Comparison of ENCODE assay signal across 22 cellular contexts in the genomic region with DNA sequence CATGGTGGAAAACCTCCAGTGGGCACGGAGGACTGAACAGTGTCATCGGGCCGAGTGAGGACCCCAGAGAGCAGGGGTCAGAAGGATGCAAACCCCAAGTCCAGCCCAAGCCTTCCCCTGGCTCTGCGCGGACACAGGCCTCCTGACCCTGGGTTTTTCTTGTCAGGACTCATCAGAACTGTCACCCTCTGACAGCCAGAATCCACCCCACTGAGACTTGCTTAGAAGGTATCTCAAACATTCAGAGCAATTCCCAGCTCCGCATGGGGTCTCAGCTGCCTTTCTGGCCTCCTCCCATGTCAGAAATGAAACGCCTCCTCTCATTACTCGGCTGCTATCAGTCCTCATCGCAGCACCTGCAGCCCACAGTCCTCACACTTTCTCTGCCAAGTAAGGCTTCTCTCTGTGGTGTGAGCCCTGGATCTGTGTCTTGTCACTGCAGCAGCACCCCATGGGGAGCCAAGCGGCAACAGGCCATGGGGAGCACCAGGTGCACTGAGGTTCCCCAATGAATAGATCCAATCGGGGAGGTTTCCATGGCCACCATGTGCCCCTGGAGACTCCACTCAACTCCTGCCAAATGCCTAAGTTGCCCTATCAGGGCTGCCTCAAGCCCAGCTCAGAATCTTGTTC.
A peak's percentile ranks its signal among the peaks of the same experiment; 100 is the strongest.
DNase-seq lines count a peak whose midpoint lies in the region; ATAC-seq and TF ChIP-seq lines count a peak whose summit lies in the region.
"Had no signal": no experiment of that assay in that cellular context is flagged by ENCODE, and none has a peak within 500 bp of the region (broad histone marks: within the 10 kb centered on the region; RNA-seq: fewer than 3 reads in every experiment).

No MANE protein-coding gene starts in this region.

- no peak overlapping the region for H3T11ph ChIP-seq in H9 (ENCODE audit: low read length)

- H3K56ac ChIP-seq in H9 (ENCODE audit: insufficient read length, low read depth, low read length): no peak overlapping the region
- no peak overlapping the region for H3K56ac ChIP-seq in mesendoderm (ENCODE audit: low read length)

- H3K14ac ChIP-seq in H9 (ENCODE audit: insufficient read depth, low read length): no peak overlapping the region

- no peak overlapping the region for H3K4me2 ChIP-seq in H9 (ENCODE audit: insufficient read depth, insufficient read length, low read length)
- no peak overlapping the region for H3K4me2 ChIP-seq in mesendoderm (ENCODE audit: low read length)

- no peak overlapping the region for H4K91ac ChIP-seq in H9 (ENCODE audit: insufficient read length, low read depth, low read length)

- H3K23ac ChIP-seq in H9 (ENCODE audit: insufficient read length, low read depth, low read length) (no peak overlapping the region), mesendoderm (ENCODE audit: low read length) (no peak overlapping the region)

- H2AFZ ChIP-seq in H9 (ENCODE audit: low read length): no peak overlapping the region

- no peaks in the 10 kb centered on the region; a peak in 1 of 5 replicates for H3K9me3 Mint-ChIP-seq in H9
- no peaks in the 10 kb centered on the region for H3K9me3 Mint-ChIP-seq in stimulated activated naive B cell treated with anti-CD40 and anti-IgM and Interleukin-4, amounts not matched to agents 10 μg/mL and 1 μg/mL and 100 μg/mL, for 72 hours
- H3K9me3 Mint-ChIP-seq: activated naive CD8-positive, alpha-beta T cell treated with anti-CD3 and anti-CD28 coated beads, Interleukin-2, amount 10 ng/mL, durations not matched to agents 7 days and 5 days; activated T-helper 2 cell treated with anti-CD3 and anti-CD28 coated beads, Interferon-gamma antibody, Interleukin-2, Interleukin-4, amounts not matched to agents 10 μg/mL and 5 μg/mL and 100 μg/mL, durations not matched to agents 14 hours and 24 hours and 36 hours had no signal

- TF ChIP-seq POLR2A in body of pancreas (IDR thresholded peaks at IDR 0.05): no peak

- H3K27ac ChIP-seq in H9 (ENCODE audit: insufficient read length, low read depth, low read length) (no peak overlapping the region), mesendoderm (ENCODE audit: low read depth, low read length) (no peak overlapping the region), body of pancreas (no peak overlapping the region)
- H3K27ac ChIP-seq: colonic mucosa, thoracic aorta, WERI-Rb-1 had no signal

- H3K27me3 Mint-ChIP-seq in H9 (ENCODE audit: low read depth): peaks cover 14% of the 10 kb centered on the region
- peaks cover 6 to 14% of the 10 kb centered on the region in 2 donors for H3K27me3 Mint-ChIP-seq in stimulated activated naive B cell treated with anti-CD40 and anti-IgM and Interleukin-4, amounts not matched to agents 10 μg/mL and 1 μg/mL and 100 μg/mL, for 72 hours

- DNase-seq in H9 (peak; percentile 63), NCI-H146 treated with DMSO at 0.1 percent for 48 hours (lab: John Stamatoyannopoulos, UW; ENCODE audit: unreplicated experiment) (peak; percentile 79), NT2/D1 (ENCODE audit: low read depth, low spot score) (peak; percentile 66), mesendoderm (peak; percentile 93), body of pancreas (no peak), SHP77 treated with DMSO at 0.1 percent for 48 hours (lab: John Stamatoyannopoulos, UW) (no peak)
- DNase-seq in stimulated activated naive B cell treated with anti-CD40 and anti-IgM and Interleukin-4, amounts not matched to agents 10 μg/mL and 1 μg/mL and 100 μg/mL, for 72 hours: no peak
- DNase-seq: activated CD4-positive, alpha-beta T cell treated with anti-CD3 and anti-CD28 coated beads, Interleukin-2, amount 50 U/mL, for 4 hours; activated CD8-positive, alpha-beta memory T cell treated with anti-CD3 and anti-CD28 coated beads, Interleukin-2, amount 50 U/mL, for 48 hours; activated naive CD8-positive, alpha-beta T cell treated with anti-CD3 and anti-CD28 coated beads, Interleukin-2, amount 10 ng/mL, durations not matched to agents 7 days and 5 days; colonic mucosa; IMR-90; kidney glomerular epithelial cell; mammary epithelial cell; occipital lobe; RPMI8226; stimulated activated CD4-positive, alpha-beta T cell treated with anti-CD3 and anti-CD28 coated beads, Interleukin-4, amount 100 ng/mL, for 1 hour; stimulated activated naive CD4-positive, alpha-beta T cell treated with Interleukin-2 at 50 U/mL for 16 hours; WERI-Rb-1 had no signal

- H3K79me2 ChIP-seq in H9 (ENCODE audit: insufficient read depth, low read length) (no peaks in the 10 kb centered on the region), mesendoderm (ENCODE audit: control insufficient read depth, insufficient read depth, low read length) (no peaks in the 10 kb centered on the region)

- H3K23me2 ChIP-seq in H9 (ENCODE audit: insufficient read length, low read depth, low read length, poor library complexity, severe bottlenecking): no peaks in the 10 kb centered on the region

- no CpG with 5 or more reads among the region's 11 CpGs for WGBS in H9 (ENCODE audit: extremely low coverage, insufficient read length, low lambda C conversion rate)
- no CpG with 5 or more reads among the region's 11 CpGs for WGBS in mesendoderm (ENCODE audit: extremely low coverage, insufficient coverage, low lambda C conversion rate)
- 24 to 27% methylated on average over 10 to 11 of the region's 11 CpGs for WGBS in body of pancreas, 2 donors

- H3K9ac ChIP-seq in H9 (ENCODE audit: extremely low read depth, insufficient read length, low read length): no peak overlapping the region
- H3K9ac ChIP-seq in NT2/D1 (ENCODE audit: insufficient read length, low read depth): no peak overlapping the region
- H3K9ac ChIP-seq in mesendoderm (ENCODE audit: low read length): no peak overlapping the region

- H2BK20ac ChIP-seq in H9 (ENCODE audit: low read depth, low read length, poor library complexity, severe bottlenecking): no peak overlapping the region

- no peak for ATAC-seq in body of pancreas
- no peak for ATAC-seq in stimulated activated naive B cell treated with anti-CD40 and anti-IgM and Interleukin-4, amounts not matched to agents 10 μg/mL and 1 μg/mL and 100 μg/mL, for 72 hours (replicated peaks)
- ATAC-seq: SK-N-SH treated with all-trans-retinoic acid at 6 μM for 48 hours had no signal

- H3K9me3 ChIP-seq in H9 (ENCODE audit: control insufficient read depth, low read depth, low read length): no peaks in the 10 kb centered on the region
- no peaks in the 10 kb centered on the region for H3K9me3 ChIP-seq in NT2/D1 (ENCODE audit: insufficient read depth, low read length)
- no peaks in the 10 kb centered on the region for H3K9me3 ChIP-seq in body of pancreas
- H3K9me3 ChIP-seq: colonic mucosa, thoracic aorta had no signal

- H3K18ac ChIP-seq in H9 (ENCODE audit: insufficient read length, low read depth, low read length) (no peak overlapping the region), mesendoderm (ENCODE audit: low read length) (no peak overlapping the region)

- H3K4ac ChIP-seq in H9 (ENCODE audit: low read depth, low read length) (no peak overlapping the region), mesendoderm (ENCODE audit: low read depth, low read length) (no peak overlapping the region)

- TF ChIP-seq CTCF in H9 (conservative IDR thresholded peaks at IDR 0.05) (no peak), body of pancreas (IDR thresholded peaks at IDR 0.05) (no peak)

- peaks cover 17 to 32% of the 10 kb centered on the region in 2 experiments for H3K4me1 Mint-ChIP-seq in H9
- no peaks in the 10 kb centered on the region for H3K4me1 Mint-ChIP-seq in stimulated activated naive B cell treated with anti-CD40 and anti-IgM and Interleukin-4, amounts not matched to agents 10 μg/mL and 1 μg/mL and 100 μg/mL, for 72 hours
- H3K4me1 Mint-ChIP-seq: activated naive CD8-positive, alpha-beta T cell treated with anti-CD3 and anti-CD28 coated beads, Interleukin-2, amount 10 ng/mL, durations not matched to agents 7 days and 5 days had no signal

- no peak overlapping the region for H2BK12ac ChIP-seq in H9 (ENCODE audit: insufficient read length, low read depth, low read length)

- H3K79me1 ChIP-seq in H9 (ENCODE audit: insufficient read depth, low read depth, low read length, poor library complexity, severe bottlenecking): no peaks in the 10 kb centered on the region
- no peaks in the 10 kb centered on the region for H3K79me1 ChIP-seq in mesendoderm (ENCODE audit: low read length)

- no peaks in the 10 kb centered on the region for H3K36me3 ChIP-seq in NT2/D1 (ENCODE audit: insufficient read depth, insufficient read length, low read length)
- H3K36me3 ChIP-seq in mesendoderm (ENCODE audit: control insufficient read depth, insufficient read depth, low read length): no peaks in the 10 kb centered on the region
- no peaks in the 10 kb centered on the region for H3K36me3 ChIP-seq in body of pancreas (replicated peaks in 1 of 2; ENCODE audit: insufficient read depth in 1 of 2, low read depth in 2 of 2)
- H3K36me3 ChIP-seq: colonic mucosa, thoracic aorta had no signal

- H2BK5ac ChIP-seq in H9 (ENCODE audit: insufficient read length, low read length): no peak overlapping the region
- H2BK5ac ChIP-seq in mesendoderm (ENCODE audit: low read length): no peak overlapping the region

- H4K8ac ChIP-seq in H9 (replicated peaks; ENCODE audit: insufficient read length, low read depth, low read length) (no peak overlapping the region), mesendoderm (ENCODE audit: low read depth, low read length) (no peak overlapping the region)

- no peak overlapping the region for H2AK5ac ChIP-seq in H9 (ENCODE audit: insufficient read length, low read length)
- H2AK5ac ChIP-seq in mesendoderm (ENCODE audit: low read length): no peak overlapping the region

- H2BK15ac ChIP-seq in H9 (ENCODE audit: low read depth, low read length): no peak overlapping the region
- H2BK15ac ChIP-seq in mesendoderm (replicated peaks; ENCODE audit: low read depth): no peak overlapping the region

- no peaks in the 10 kb centered on the region for H4K20me1 ChIP-seq in H9 (ENCODE audit: control insufficient read depth, insufficient read depth, insufficient read length)

- no peak overlapping the region for H4K5ac ChIP-seq in H9 (ENCODE audit: insufficient read length, low read depth, low read length)
- H4K5ac ChIP-seq in mesendoderm (ENCODE audit: low read length): no peak overlapping the region

- H3K4me3 Mint-ChIP-seq in H9: no peak overlapping the region
- H3K4me3 Mint-ChIP-seq in stimulated activated naive B cell treated with anti-CD40 and anti-IgM and Interleukin-4, amounts not matched to agents 10 μg/mL and 1 μg/mL and 100 μg/mL, for 72 hours: no peak overlapping the region
- H3K4me3 Mint-ChIP-seq: activated naive CD8-positive, alpha-beta T cell treated with anti-CD3 and anti-CD28 coated beads, Interleukin-2, amount 10 ng/mL, durations not matched to agents 7 days and 5 days had no signal

- H3K4me3 ChIP-seq in NT2/D1 (ENCODE audit: insufficient read length, low read depth): no peak overlapping the region
- H3K4me3 ChIP-seq in mesendoderm (ENCODE audit: low read length): no peak overlapping the region
- no peak overlapping the region for H3K4me3 ChIP-seq in body of pancreas
- H3K4me3 ChIP-seq: colonic mucosa, thoracic aorta had no signal

- no peaks in the 10 kb centered on the region for H3K36me3 Mint-ChIP-seq in H9 (ENCODE audit: insufficient read depth in 1 of 3, low read depth in 3 of 3)
- H3K36me3 Mint-ChIP-seq in stimulated activated naive B cell treated with anti-CD40 and anti-IgM and Interleukin-4, amounts not matched to agents 10 μg/mL and 1 μg/mL and 100 μg/mL, for 72 hours: no peaks in the 10 kb centered on the region
- H3K36me3 Mint-ChIP-seq: activated naive CD8-positive, alpha-beta T cell treated with anti-CD3 and anti-CD28 coated beads, Interleukin-2, amount 10 ng/mL, durations not matched to agents 7 days and 5 days had no signal

- H2BK120ac ChIP-seq in H9 (ENCODE audit: low read depth, low read length, poor library complexity, severe bottlenecking): no peak overlapping the region
- H2BK120ac ChIP-seq in mesendoderm (ENCODE audit: low read depth, low read length): no peak overlapping the region

- H3K27me3 ChIP-seq in H9 (ENCODE audit: insufficient read depth, low read length) (no peaks in the 10 kb centered on the region), NT2/D1 (ENCODE audit: insufficient read depth, insufficient read length) (peaks cover 9% of the 10 kb centered on the region), mesendoderm (ENCODE audit: insufficient read depth, low read length, poor library complexity) (no peaks in the 10 kb centered on the region), body of pancreas (no peaks in the 10 kb centered on the region)
- H3K27me3 ChIP-seq: colonic mucosa had no signal

- intact Hi-C loops in body of pancreas (cut with DNase I): no loop called here

- no peak overlapping the region; a peak in 1 of 7 replicates for H3K27ac Mint-ChIP-seq in H9
- no peak overlapping the region for H3K27ac Mint-ChIP-seq in stimulated activated naive B cell treated with anti-CD40 and anti-IgM and Interleukin-4, amounts not matched to agents 10 μg/mL and 1 μg/mL and 100 μg/mL, for 72 hours
- H3K27ac Mint-ChIP-seq: activated naive CD8-positive, alpha-beta T cell treated with anti-CD3 and anti-CD28 coated beads, Interleukin-2, amount 10 ng/mL, durations not matched to agents 7 days and 5 days; activated T-helper 2 cell treated with anti-CD3 and anti-CD28 coated beads, Interferon-gamma antibody, Interleukin-2, Interleukin-4, amounts not matched to agents 10 μg/mL and 5 μg/mL and 100 μg/mL, durations not matched to agents 14 hours and 24 hours and 36 hours had no signal

- H3K4me1 ChIP-seq in H9 (ENCODE audit: insufficient read depth, low read length) (no peaks in the 10 kb centered on the region), NT2/D1 (ENCODE audit: insufficient read depth, insufficient read length) (peaks cover 19% of the 10 kb centered on the region), mesendoderm (ENCODE audit: control insufficient read depth, low read depth, low read length) (no peaks in the 10 kb centered on the region), body of pancreas (no peaks in the 10 kb centered on the region)
- H3K4me1 ChIP-seq: colonic mucosa had no signal

Comparison
In these comparisons a context has a peak if more than half of its experiments do, and no peak if none do; other contexts are left out.
1. DNase-seq: peak in H9 (single experiment), NCI-H146 treated with DMSO at 0.1 percent for 48 hours (single experiment), NT2/D1 (single experiment) and mesendoderm (single experiment); none in body of pancreas (0 of 4), stimulated activated naive B cell treated with anti-CD40 and anti-IgM and Interleukin-4, amounts not matched to agents 10 μg/mL and 1 μg/mL and 100 μg/mL, for 72 hours (single experiment) and SHP77 treated with DMSO at 0.1 percent for 48 hours (single experiment).